ENCODE assay signal across 1 cellular context in genomic region chr2:18046558-18046957, GRCh38.
TF ChIP-seq lines count a peak whose summit lies in the region.

No MANE protein-coding gene starts in this region.

TF ChIP-seq in HepG2, 621 proteins besides CTCF, POLR2A, EP300 and RAD21 (continued from another document):
- TF ChIP-seq KIAA2018 (CRISPR knock-in tag; IDR thresholded peaks at IDR 0.05; ENCODE audit: borderline replicate concordance) (no peak), HCFC1 (IDR thresholded peaks at IDR 0.05; ENCODE audit: low read depth, low read length) (no peak), PLSCR1 (CRISPR knock-in tag; IDR thresholded peaks at IDR 0.05; ENCODE audit: borderline replicate concordance) (no peak), ZMYM2 (CRISPR knock-in tag; IDR thresholded peaks at IDR 0.05) (no peak), ZBTB7A (CRISPR knock-in tag; IDR thresholded peaks at IDR 0.05) (no peak)
